1 cellular context compared by ENCODE assay signal in the genomic region with DNA sequence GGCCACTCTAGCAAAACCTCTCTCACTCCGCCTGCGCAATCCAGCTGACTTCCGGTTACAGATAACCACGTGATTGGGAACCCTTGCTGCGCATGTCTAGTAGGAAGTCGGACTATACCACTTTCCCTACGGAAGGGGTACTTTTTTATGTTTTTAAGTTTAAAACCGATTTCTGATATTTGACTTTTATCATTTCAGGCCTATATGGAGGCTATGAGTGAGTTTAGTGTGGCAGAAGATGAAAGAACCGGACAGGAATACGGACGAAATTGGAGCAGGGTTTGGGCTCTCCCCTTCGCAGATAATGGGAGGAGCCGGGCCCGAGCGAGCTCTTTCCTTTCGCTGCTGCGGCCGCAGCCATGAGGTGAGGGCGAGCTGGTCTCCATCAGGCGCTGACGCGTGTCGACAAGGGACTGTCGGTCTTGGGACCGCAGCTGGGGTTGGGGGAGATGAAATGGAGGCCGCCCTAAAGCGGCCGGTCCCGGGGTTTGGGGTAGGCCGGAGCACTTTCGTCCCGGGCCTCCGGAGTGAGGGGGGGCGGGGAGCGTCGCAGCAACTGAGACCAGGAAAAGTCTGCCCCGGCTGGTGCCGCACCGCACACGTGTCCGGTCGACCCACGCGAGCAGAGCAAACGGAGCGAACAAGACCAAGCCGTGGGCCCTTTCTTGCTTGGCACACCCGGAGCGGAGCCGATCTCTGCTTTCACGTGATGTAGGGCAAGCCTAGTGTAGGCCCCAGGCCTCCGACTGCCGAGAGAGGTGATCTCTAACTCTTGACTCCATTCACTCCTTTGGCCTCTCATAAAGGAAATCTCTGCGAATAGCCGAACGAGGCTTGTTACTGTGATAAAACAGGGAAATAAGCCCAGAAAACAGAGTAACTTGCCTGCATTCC.
TF ChIP-seq lines count a peak whose summit lies in the region.

A gene (plus strand): TSS at position 298 of the 894 bp plus-strand sequence. CDS start 62 bp downstream, at position 360.

TF ChIP-seq in K562, 482 proteins besides CTCF, POLR2A, EP300 and RAD21 (continued from another document and continues in another):
- TF ChIP-seq, protein P1, sequence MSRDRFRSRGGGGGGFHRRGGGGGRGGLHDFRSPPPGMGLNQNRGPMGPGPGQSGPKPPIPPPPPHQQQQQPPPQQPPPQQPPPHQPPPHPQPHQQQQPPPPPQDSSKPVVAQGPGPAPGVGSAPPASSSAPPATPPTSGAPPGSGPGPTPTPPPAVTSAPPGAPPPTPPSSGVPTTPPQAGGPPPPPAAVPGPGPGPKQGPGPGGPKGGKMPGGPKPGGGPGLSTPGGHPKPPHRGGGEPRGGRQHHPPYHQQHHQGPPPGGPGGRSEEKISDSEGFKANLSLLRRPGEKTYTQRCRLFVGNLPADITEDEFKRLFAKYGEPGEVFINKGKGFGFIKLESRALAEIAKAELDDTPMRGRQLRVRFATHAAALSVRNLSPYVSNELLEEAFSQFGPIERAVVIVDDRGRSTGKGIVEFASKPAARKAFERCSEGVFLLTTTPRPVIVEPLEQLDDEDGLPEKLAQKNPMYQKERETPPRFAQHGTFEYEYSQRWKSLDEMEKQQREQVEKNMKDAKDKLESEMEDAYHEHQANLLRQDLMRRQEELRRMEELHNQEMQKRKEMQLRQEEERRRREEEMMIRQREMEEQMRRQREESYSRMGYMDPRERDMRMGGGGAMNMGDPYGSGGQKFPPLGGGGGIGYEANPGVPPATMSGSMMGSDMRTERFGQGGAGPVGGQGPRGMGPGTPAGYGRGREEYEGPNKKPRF (IDR thresholded peaks at IDR 0.05; ENCODE audit: low read depth, low read length) = no peak
- TF ChIP-seq ZNF12 (CRISPR knock-in tag; IDR thresholded peaks at IDR 0.05) (0 out of 2 replicates have a peak, but pooled peaks have one; percentile 30), DPF2 (IDR thresholded peaks at IDR 0.05) (no peak), PCBP1 (IDR thresholded peaks at IDR 0.05; ENCODE audit: low read depth, low read length, poor library complexity, severe bottlenecking) (peak; percentile 89), ETV6 (IDR thresholded peaks at IDR 0.05; ENCODE audit: borderline replicate concordance in 1 of 2, low read depth in 2 of 2, low read length in 1 of 2) (no peak), ETV6 (CRISPR knock-in tag; IDR thresholded peaks at IDR 0.05; ENCODE audit: borderline replicate concordance) (no peak), SOX6 (IDR thresholded peaks at IDR 0.05) (0 out of 2 replicates have a peak, but pooled peaks have one; percentile 30), TBP (optimal IDR thresholded peaks at IDR 0.05; ENCODE audit: low read depth, low read length) (peak; percentile 98), POLR3A (IDR thresholded peaks at IDR 0.05; ENCODE audit: borderline replicate concordance, extremely low read depth, insufficient read depth, insufficient read length) (no peak), PYGO2 (tag; IDR thresholded peaks at IDR 0.05) (no peak), PRPF4 (IDR thresholded peaks at IDR 0.05; ENCODE audit: insufficient read depth, low read depth, low read length, poor library complexity, severe bottlenecking) (peak; percentile 61), ZEB2 (IDR thresholded peaks at IDR 0.05) (0 out of 2 replicates have a peak, but pooled peaks have one; percentile 39), ZNF174 (CRISPR knock-in tag; IDR thresholded peaks at IDR 0.05) (no peak), BRCA1 (IDR thresholded peaks at IDR 0.05) (no peak), BRCA1 (CRISPR knock-in tag; IDR thresholded peaks at IDR 0.05) (no peak), NFIX (CRISPR knock-in tag; IDR thresholded peaks at IDR 0.05; ENCODE audit: low read depth) (no peak), MEIS2 (IDR thresholded peaks at IDR 0.05; ENCODE audit: partially characterized antibody) (peak; percentile 62), JUNB (CRISPR knock-in tag; conservative IDR thresholded peaks at IDR 0.05) (no peak), KLF10 (CRISPR knock-in tag; IDR thresholded peaks at IDR 0.05) (0 out of 2 replicates have a peak, but pooled peaks have one; percentile 46), MXI1 (IDR thresholded peaks at IDR 0.05; ENCODE audit: low read depth, low read length) (0 out of 2 replicates have a peak, but pooled peaks have one; percentile 5), CCNT2 (IDR thresholded peaks at IDR 0.05; ENCODE audit: borderline replicate concordance, extremely low read depth, insufficient read length, low read depth, low read length) (peak; percentile 29), SIN3A (IDR thresholded peaks at IDR 0.05; ENCODE audit: borderline replicate concordance in 2 of 2, control insufficient read depth in 1 of 2, low read depth in 2 of 2, low read length in 2 of 2) (peak; percentile 60 to 78; a peak in 1 of 4 replicates), CEBPB (tag; IDR thresholded peaks at IDR 0.05) (peak; percentile 56), GTF2F1 (IDR thresholded peaks at IDR 0.05; ENCODE audit: low read depth, low read length) (peak; percentile 92), MBD2 (IDR thresholded peaks at IDR 0.05; ENCODE audit: borderline replicate concordance, low read depth) (peak; percentile 96), CBX5 (IDR thresholded peaks at IDR 0.05; ENCODE audit: borderline replicate concordance, low read depth) (no peak), TEAD2 (tag; IDR thresholded peaks at IDR 0.05) (no peak), NFRKB (IDR thresholded peaks at IDR 0.05; ENCODE audit: low read depth) (peak; percentile 83), KLF13 (tag; IDR thresholded peaks at IDR 0.05; ENCODE audit: borderline replicate concordance, low read depth) (no peak), FOXA3 (CRISPR knock-in tag; conservative IDR thresholded peaks at IDR 0.05 in 1 of 2, IDR thresholded peaks at IDR 0.05 in 1 of 2) (0 out of 4 replicates have a peak, but pooled peaks of 1 of the 2 experiments have one; percentile 23), SPI1 (IDR thresholded peaks at IDR 0.05; ENCODE audit: borderline replicate concordance, low read depth, low read length) (0 out of 2 replicates have a peak, but pooled peaks have one; percentile 15), CBFA2T2 (conservative IDR thresholded peaks at IDR 0.05) (peak; percentile 78), LCOR (CRISPR knock-in tag; IDR thresholded peaks at IDR 0.05) (peak; percentile 45; the same call in 1 of the 2 replicates), SMARCC2 (IDR thresholded peaks at IDR 0.05; ENCODE audit: low read depth) (no peak), GATA2 (CRISPR knock-in tag; IDR thresholded peaks at IDR 0.05) (no peak), U2AF2 (optimal IDR thresholded peaks at IDR 0.05; ENCODE audit: low read depth, low read length) (no peak), ZNF197 (CRISPR knock-in tag; IDR thresholded peaks at IDR 0.05; ENCODE audit: low read depth) (no peak), NCOR1 (IDR thresholded peaks at IDR 0.05) (no peak), RCOR1 (IDR thresholded peaks at IDR 0.05; ENCODE audit: borderline replicate concordance in 1 of 2, low read depth in 2 of 2, low read length in 2 of 2) (no peak), ZNF76 (CRISPR knock-in tag; IDR thresholded peaks at IDR 0.05; ENCODE audit: borderline replicate concordance) (no peak), RAD51 (IDR thresholded peaks at IDR 0.05; ENCODE audit: borderline replicate concordance, low read depth) (peak; percentile 96), ZBTB17 (CRISPR knock-in tag; IDR thresholded peaks at IDR 0.05) (no peak), ZNF124 (CRISPR knock-in tag; IDR thresholded peaks at IDR 0.05) (no peak), RNF2 (IDR thresholded peaks at IDR 0.05) (no peak), ELF4 (CRISPR knock-in tag; IDR thresholded peaks at IDR 0.05) (no peak; the same call in 1 of the 2 replicates), FIP1L1 (IDR thresholded peaks at IDR 0.05; ENCODE audit: low read depth, low read length, poor library complexity, severe bottlenecking) (peak; percentile 37)
- TF ChIP-seq, protein P2, sequence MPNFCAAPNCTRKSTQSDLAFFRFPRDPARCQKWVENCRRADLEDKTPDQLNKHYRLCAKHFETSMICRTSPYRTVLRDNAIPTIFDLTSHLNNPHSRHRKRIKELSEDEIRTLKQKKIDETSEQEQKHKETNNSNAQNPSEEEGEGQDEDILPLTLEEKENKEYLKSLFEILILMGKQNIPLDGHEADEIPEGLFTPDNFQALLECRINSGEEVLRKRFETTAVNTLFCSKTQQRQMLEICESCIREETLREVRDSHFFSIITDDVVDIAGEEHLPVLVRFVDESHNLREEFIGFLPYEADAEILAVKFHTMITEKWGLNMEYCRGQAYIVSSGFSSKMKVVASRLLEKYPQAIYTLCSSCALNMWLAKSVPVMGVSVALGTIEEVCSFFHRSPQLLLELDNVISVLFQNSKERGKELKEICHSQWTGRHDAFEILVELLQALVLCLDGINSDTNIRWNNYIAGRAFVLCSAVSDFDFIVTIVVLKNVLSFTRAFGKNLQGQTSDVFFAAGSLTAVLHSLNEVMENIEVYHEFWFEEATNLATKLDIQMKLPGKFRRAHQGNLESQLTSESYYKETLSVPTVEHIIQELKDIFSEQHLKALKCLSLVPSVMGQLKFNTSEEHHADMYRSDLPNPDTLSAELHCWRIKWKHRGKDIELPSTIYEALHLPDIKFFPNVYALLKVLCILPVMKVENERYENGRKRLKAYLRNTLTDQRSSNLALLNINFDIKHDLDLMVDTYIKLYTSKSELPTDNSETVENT (CRISPR knock-in tag; IDR thresholded peaks at IDR 0.05) = no peak
- TF ChIP-seq, protein P3, sequence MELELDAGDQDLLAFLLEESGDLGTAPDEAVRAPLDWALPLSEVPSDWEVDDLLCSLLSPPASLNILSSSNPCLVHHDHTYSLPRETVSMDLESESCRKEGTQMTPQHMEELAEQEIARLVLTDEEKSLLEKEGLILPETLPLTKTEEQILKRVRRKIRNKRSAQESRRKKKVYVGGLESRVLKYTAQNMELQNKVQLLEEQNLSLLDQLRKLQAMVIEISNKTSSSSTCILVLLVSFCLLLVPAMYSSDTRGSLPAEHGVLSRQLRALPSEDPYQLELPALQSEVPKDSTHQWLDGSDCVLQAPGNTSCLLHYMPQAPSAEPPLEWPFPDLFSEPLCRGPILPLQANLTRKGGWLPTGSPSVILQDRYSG (tag; conservative IDR thresholded peaks at IDR 0.05; ENCODE audit: low read depth) = no peak
- TF ChIP-seq, protein P4, sequence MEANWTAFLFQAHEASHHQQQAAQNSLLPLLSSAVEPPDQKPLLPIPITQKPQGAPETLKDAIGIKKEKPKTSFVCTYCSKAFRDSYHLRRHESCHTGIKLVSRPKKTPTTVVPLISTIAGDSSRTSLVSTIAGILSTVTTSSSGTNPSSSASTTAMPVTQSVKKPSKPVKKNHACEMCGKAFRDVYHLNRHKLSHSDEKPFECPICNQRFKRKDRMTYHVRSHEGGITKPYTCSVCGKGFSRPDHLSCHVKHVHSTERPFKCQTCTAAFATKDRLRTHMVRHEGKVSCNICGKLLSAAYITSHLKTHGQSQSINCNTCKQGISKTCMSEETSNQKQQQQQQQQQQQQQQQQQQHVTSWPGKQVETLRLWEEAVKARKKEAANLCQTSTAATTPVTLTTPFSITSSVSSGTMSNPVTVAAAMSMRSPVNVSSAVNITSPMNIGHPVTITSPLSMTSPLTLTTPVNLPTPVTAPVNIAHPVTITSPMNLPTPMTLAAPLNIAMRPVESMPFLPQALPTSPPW (CRISPR knock-in tag; IDR thresholded peaks at IDR 0.05) = peak; percentile 76
- TF ChIP-seq, protein P5, sequence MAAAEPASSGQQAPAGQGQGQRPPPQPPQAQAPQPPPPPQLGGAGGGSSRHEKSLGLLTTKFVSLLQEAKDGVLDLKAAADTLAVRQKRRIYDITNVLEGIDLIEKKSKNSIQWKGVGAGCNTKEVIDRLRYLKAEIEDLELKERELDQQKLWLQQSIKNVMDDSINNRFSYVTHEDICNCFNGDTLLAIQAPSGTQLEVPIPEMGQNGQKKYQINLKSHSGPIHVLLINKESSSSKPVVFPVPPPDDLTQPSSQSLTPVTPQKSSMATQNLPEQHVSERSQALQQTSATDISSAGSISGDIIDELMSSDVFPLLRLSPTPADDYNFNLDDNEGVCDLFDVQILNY (CRISPR knock-in tag; IDR thresholded peaks at IDR 0.05) = no peak
- TF ChIP-seq, protein P6, sequence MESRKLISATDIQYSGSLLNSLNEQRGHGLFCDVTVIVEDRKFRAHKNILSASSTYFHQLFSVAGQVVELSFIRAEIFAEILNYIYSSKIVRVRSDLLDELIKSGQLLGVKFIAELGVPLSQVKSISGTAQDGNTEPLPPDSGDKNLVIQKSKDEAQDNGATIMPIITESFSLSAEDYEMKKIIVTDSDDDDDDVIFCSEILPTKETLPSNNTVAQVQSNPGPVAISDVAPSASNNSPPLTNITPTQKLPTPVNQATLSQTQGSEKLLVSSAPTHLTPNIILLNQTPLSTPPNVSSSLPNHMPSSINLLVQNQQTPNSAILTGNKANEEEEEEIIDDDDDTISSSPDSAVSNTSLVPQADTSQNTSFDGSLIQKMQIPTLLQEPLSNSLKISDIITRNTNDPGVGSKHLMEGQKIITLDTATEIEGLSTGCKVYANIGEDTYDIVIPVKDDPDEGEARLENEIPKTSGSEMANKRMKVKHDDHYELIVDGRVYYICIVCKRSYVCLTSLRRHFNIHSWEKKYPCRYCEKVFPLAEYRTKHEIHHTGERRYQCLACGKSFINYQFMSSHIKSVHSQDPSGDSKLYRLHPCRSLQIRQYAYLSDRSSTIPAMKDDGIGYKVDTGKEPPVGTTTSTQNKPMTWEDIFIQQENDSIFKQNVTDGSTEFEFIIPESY (CRISPR knock-in tag; IDR thresholded peaks at IDR 0.05) = peak; percentile 22; the same call in 1 of the 2 replicates
- TF ChIP-seq, protein P7, sequence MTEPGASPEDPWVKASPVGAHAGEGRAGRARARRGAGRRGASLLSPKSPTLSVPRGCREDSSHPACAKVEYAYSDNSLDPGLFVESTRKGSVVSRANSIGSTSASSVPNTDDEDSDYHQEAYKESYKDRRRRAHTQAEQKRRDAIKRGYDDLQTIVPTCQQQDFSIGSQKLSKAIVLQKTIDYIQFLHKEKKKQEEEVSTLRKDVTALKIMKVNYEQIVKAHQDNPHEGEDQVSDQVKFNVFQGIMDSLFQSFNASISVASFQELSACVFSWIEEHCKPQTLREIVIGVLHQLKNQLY (CRISPR knock-in tag; conservative IDR thresholded peaks at IDR 0.05) = no peak
- TF ChIP-seq, protein P8, sequence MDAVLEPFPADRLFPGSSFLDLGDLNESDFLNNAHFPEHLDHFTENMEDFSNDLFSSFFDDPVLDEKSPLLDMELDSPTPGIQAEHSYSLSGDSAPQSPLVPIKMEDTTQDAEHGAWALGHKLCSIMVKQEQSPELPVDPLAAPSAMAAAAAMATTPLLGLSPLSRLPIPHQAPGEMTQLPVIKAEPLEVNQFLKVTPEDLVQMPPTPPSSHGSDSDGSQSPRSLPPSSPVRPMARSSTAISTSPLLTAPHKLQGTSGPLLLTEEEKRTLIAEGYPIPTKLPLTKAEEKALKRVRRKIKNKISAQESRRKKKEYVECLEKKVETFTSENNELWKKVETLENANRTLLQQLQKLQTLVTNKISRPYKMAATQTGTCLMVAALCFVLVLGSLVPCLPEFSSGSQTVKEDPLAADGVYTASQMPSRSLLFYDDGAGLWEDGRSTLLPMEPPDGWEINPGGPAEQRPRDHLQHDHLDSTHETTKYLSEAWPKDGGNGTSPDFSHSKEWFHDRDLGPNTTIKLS (IDR thresholded peaks at IDR 0.05; ENCODE audit: borderline replicate concordance, low read depth) = peak; percentile 63; the same call in 1 of the 2 replicates
- TF ChIP-seq, protein P9, sequence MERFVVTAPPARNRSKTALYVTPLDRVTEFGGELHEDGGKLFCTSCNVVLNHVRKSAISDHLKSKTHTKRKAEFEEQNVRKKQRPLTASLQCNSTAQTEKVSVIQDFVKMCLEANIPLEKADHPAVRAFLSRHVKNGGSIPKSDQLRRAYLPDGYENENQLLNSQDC (CRISPR knock-in tag; IDR thresholded peaks at IDR 0.05) = peak; percentile 6; the same call in 1 of the 2 replicates
